1 cellular context compared by ENCODE assay signal in genomic region chr16:9091867-9092281, GRCh38.
TF ChIP-seq lines count a peak whose summit lies in the region.

No MANE protein-coding gene starts in this region.

TF ChIP-seq in HepG2, 621 proteins besides CTCF, POLR2A, EP300 and RAD21 (continued from another document and continues in another):
- TF ChIP-seq TIGD3 (CRISPR knock-in tag; IDR thresholded peaks at IDR 0.05; ENCODE audit: borderline replicate concordance) (peak; percentile 52; the same call in 1 of the 2 replicates), ZNF574 (CRISPR knock-in tag; IDR thresholded peaks at IDR 0.05) (peak; percentile 8; the same call in 1 of the 2 replicates), PITX1 (CRISPR knock-in tag; IDR thresholded peaks at IDR 0.05) (no peak), ZNF513 (CRISPR knock-in tag; conservative IDR thresholded peaks at IDR 0.05) (peak; percentile 17; the same call in 1 of the 2 replicates), ZNF770 (CRISPR knock-in tag; IDR thresholded peaks at IDR 0.05) (peak; percentile 80), ZNF543 (CRISPR knock-in tag; IDR thresholded peaks at IDR 0.05) (peak; percentile 75; the same call in 1 of the 2 replicates), MAX (IDR thresholded peaks at IDR 0.05) (peak; percentile 27), ZNF235 (CRISPR knock-in tag; IDR thresholded peaks at IDR 0.05; ENCODE audit: borderline replicate concordance) (peak; percentile 92; the same call in 1 of the 2 replicates), ZNF784 (CRISPR knock-in tag; IDR thresholded peaks at IDR 0.05; ENCODE audit: borderline replicate concordance) (peak; percentile 28), REPIN1 (CRISPR knock-in tag; IDR thresholded peaks at IDR 0.05; ENCODE audit: borderline replicate concordance, low read depth) (peak; percentile 3; the same call in 1 of the 2 replicates), ZNF180 (CRISPR knock-in tag; IDR thresholded peaks at IDR 0.05; ENCODE audit: borderline replicate concordance, low read depth) (no peak), ZNF766 (CRISPR knock-in tag; IDR thresholded peaks at IDR 0.05; ENCODE audit: borderline replicate concordance) (no peak), KDM5B (CRISPR knock-in tag; IDR thresholded peaks at IDR 0.05; ENCODE audit: borderline replicate concordance) (peak; percentile 79), NCOA1 (CRISPR knock-in tag; IDR thresholded peaks at IDR 0.05) (peak; percentile 68; the same call in 1 of the 2 replicates), FOXC1 (CRISPR knock-in tag; IDR thresholded peaks at IDR 0.05; ENCODE audit: borderline replicate concordance) (peak; percentile 22), EEA1 (CRISPR knock-in tag; IDR thresholded peaks at IDR 0.05; ENCODE audit: borderline replicate concordance) (peak; percentile 73; the same call in 1 of the 2 replicates), ZNF777 (CRISPR knock-in tag; IDR thresholded peaks at IDR 0.05) (peak; percentile 94), THRA (CRISPR knock-in tag; IDR thresholded peaks at IDR 0.05; ENCODE audit: borderline replicate concordance) (no peak), CAMTA2 (CRISPR knock-in tag; IDR thresholded peaks at IDR 0.05; ENCODE audit: borderline replicate concordance) (no peak), ATF4 (CRISPR knock-in tag; IDR thresholded peaks at IDR 0.05) (no peak), GMEB1 (CRISPR knock-in tag; IDR thresholded peaks at IDR 0.05; ENCODE audit: borderline replicate concordance) (no peak), SIN3B (IDR thresholded peaks at IDR 0.05; ENCODE audit: low read length) (0 out of 2 replicates have a peak, but pooled peaks have one; percentile 4), ZNF333 (CRISPR knock-in tag; IDR thresholded peaks at IDR 0.05; ENCODE audit: borderline replicate concordance) (0 out of 2 replicates have a peak, but pooled peaks have one; percentile 35), RARG (CRISPR knock-in tag; IDR thresholded peaks at IDR 0.05; ENCODE audit: low read depth) (peak; percentile 53; the same call in 1 of the 2 replicates), ATRX (CRISPR knock-in tag; IDR thresholded peaks at IDR 0.05; ENCODE audit: borderline replicate concordance) (no peak), MXD3 (CRISPR knock-in tag; IDR thresholded peaks at IDR 0.05) (peak; percentile 49; the same call in 1 of the 2 replicates), UBTF (CRISPR knock-in tag; IDR thresholded peaks at IDR 0.05) (peak; percentile 76; the same call in 1 of the 2 replicates), ZGPAT (CRISPR knock-in tag; IDR thresholded peaks at IDR 0.05) (0 out of 2 replicates have a peak, but pooled peaks have one; percentile 10), DZIP1 (CRISPR knock-in tag; IDR thresholded peaks at IDR 0.05) (0 out of 2 replicates have a peak, but pooled peaks have one; percentile 20), GATAD1 (CRISPR knock-in tag; IDR thresholded peaks at IDR 0.05) (no peak)
